ENCODE assay signal across 21 cellular contexts in genomic region chr10:72105098-72105475, GRCh38. TPM values are rescaled to one million over a fixed set of nuclear protein-coding genes. Genes with fewer than 3 reads are reported as not detected.
A peak's percentile ranks its signal among the peaks of the same experiment; 100 is the strongest.
DNase-seq lines count a peak whose midpoint lies in the region; ATAC-seq and TF ChIP-seq lines count a peak whose summit lies in the region.
"Had no signal": no experiment of that assay in that cellular context is flagged by ENCODE, and none has a peak within 500 bp of the region (broad histone marks: within the 10 kb centered on the region; RNA-seq: fewer than 3 reads in every experiment).

No MANE protein-coding gene starts in this region.

- no peaks in the 10 kb centered on the region for H3K9me3 ChIP-seq in stomach smooth muscle (ENCODE audit: control insufficient read depth in 2 of 2, low read length in 2 of 2)
- H3K9me3 ChIP-seq in gastrocnemius medialis, result no peaks in the 10 kb centered on the region
- H3K9me3 ChIP-seq: BLaER1, body of pancreas, neutrophil, transverse colon had no signal

- peak overlapping the region; percentile 11 for H3K27ac ChIP-seq in stomach smooth muscle (ENCODE audit: low read length)
- peak overlapping the region in 1 of 4 donors; percentile 43 for H3K27ac ChIP-seq in gastrocnemius medialis
- H3K27ac ChIP-seq: BLaER1, body of pancreas, neutrophil, transverse colon had no signal

- in situ Hi-C loops in gastrocnemius medialis (cut with MboI; ENCODE audit: low sequenced_read_pairs in 4 of 4), result no loop called here

- no peak for DNase-seq in activated CD4-positive, alpha-beta memory T cell treated with anti-CD3 and anti-CD28 coated beads for 36 hours
- no peak for DNase-seq in activated CD4-positive, alpha-beta memory T cell treated with anti-CD3 and anti-CD28 coated beads, Interleukin-2, amount 10 ng/mL, durations not matched to agents 7 days and 5 days
- DNase-seq in T-cell (no peak), glutamatergic neuron (no peak), gastrocnemius medialis (no peak), SK-N-DZ (ENCODE audit: low spot score) (no peak), epidermal melanocyte (ENCODE audit: insufficient read length, low spot score) (no peak)
- DNase-seq: activated CD4-positive, alpha-beta T cell treated with anti-CD3 and anti-CD28 coated beads for 1 hour; activated CD8-positive, alpha-beta memory T cell treated with anti-CD3 and anti-CD28 coated beads, Interleukin-2, amount 50 U/mL, for 4 hours; activated gamma-delta T cell treated with Interleukin-2 at 50 U/mL for 16 hours; body of pancreas; DMS53; NCI-H1105; NCI-H2107; NCI-H510A; stimulated activated CD4-positive, alpha-beta T cell treated with anti-CD3 and anti-CD28 coated beads, Interleukin-15, amount 100 ng/mL, for 24 hours; transverse colon had no signal

- H3K27me3 ChIP-seq in stomach smooth muscle (ENCODE audit: control insufficient read depth in 1 of 2, insufficient read depth in 2 of 2, low read length in 2 of 2) (no peaks in the 10 kb centered on the region), gastrocnemius medialis (no peaks in the 10 kb centered on the region)
- H3K27me3 ChIP-seq: BLaER1, body of pancreas, neutrophil, transverse colon had no signal

- H3K36me3 Mint-ChIP-seq in activated CD4-positive, alpha-beta memory T cell treated with anti-CD3 and anti-CD28 coated beads for 36 hours, result peaks cover 23% of the 10 kb centered on the region
- peaks cover 51% of the 10 kb centered on the region for H3K36me3 Mint-ChIP-seq in activated CD4-positive, alpha-beta memory T cell treated with anti-CD3 and anti-CD28 coated beads, Interleukin-2, amount 10 ng/mL, durations not matched to agents 7 days and 5 days (ENCODE audit: low read depth)
- peaks cover 20% of the 10 kb centered on the region for H3K36me3 Mint-ChIP-seq in T-cell
- H3K36me3 Mint-ChIP-seq in glutamatergic neuron (ENCODE audit: unreplicated experiment), result no peaks in the 10 kb centered on the region

- peaks cover 81% of the 10 kb centered on the region for H3K4me1 Mint-ChIP-seq in activated CD4-positive, alpha-beta memory T cell treated with anti-CD3 and anti-CD28 coated beads for 36 hours (ENCODE audit: low read depth)
- H3K4me1 Mint-ChIP-seq in activated CD4-positive, alpha-beta memory T cell treated with anti-CD3 and anti-CD28 coated beads, Interleukin-2, amount 10 ng/mL, durations not matched to agents 7 days and 5 days, result peaks cover 64% of the 10 kb centered on the region
- H3K4me1 Mint-ChIP-seq in T-cell (peaks cover 87 to 93% (median 92%) of the 10 kb centered on the region in 3 donors), glutamatergic neuron (ENCODE audit: low read depth, unreplicated experiment) (peaks cover 31% of the 10 kb centered on the region)

- CTCF ChIA-PET in activated CD4-positive, alpha-beta memory T cell treated with anti-CD3 and anti-CD28 coated beads for 36 hours (lab: Charles Lee), result interaction anchor here (1.1 kb wide), 1 partner anchor 57 kb away, joined by 3 read pairs; no protein-coding TSS in a partner anchor
- CTCF ChIA-PET in activated CD4-positive, alpha-beta memory T cell treated with anti-CD3 and anti-CD28 coated beads, Interleukin-2, amount 10 ng/mL, durations not matched to agents 7 days and 5 days (lab: Charles Lee), result interaction anchor here (2.0 kb wide), 1 partner anchor 17 kb away, joined by 7 read pairs; the partner anchor contains the start of gene SPOCK2
- CTCF ChIA-PET in T-cell (lab: Charles Lee), result no interaction called here

- TF ChIP-seq CTCF in glutamatergic neuron (IDR thresholded peaks at IDR 0.05; ENCODE audit: partially characterized antibody, unreplicated experiment) (no peak), gastrocnemius medialis (IDR thresholded peaks at IDR 0.05 in 4 of 5, conservative IDR thresholded peaks at IDR 0.05 in 1 of 5) (no peak)

- H3K27me3 Mint-ChIP-seq in activated CD4-positive, alpha-beta memory T cell treated with anti-CD3 and anti-CD28 coated beads for 36 hours, result no peaks in the 10 kb centered on the region
- no peaks in the 10 kb centered on the region for H3K27me3 Mint-ChIP-seq in activated CD4-positive, alpha-beta memory T cell treated with anti-CD3 and anti-CD28 coated beads, Interleukin-2, amount 10 ng/mL, durations not matched to agents 7 days and 5 days
- H3K27me3 Mint-ChIP-seq in T-cell (no peaks in the 10 kb centered on the region), glutamatergic neuron (ENCODE audit: unreplicated experiment) (no peaks in the 10 kb centered on the region)
- H3K27me3 Mint-ChIP-seq: dendritic cell treated with granulocyte-macrophage colony-stimulating factor and Interleukin-4, amounts not matched to agents 40 ng/mL and 50 ng/mL, for 4 days had no signal

- H3K4me1 ChIP-seq in stomach smooth muscle (ENCODE audit: control insufficient read depth, insufficient read depth, low read length) (peaks cover 2% of the 10 kb centered on the region), gastrocnemius medialis (peaks cover 13% of the 10 kb centered on the region in 2 donors)
- H3K4me1 ChIP-seq: body of pancreas had no signal

- TF ChIP-seq POLR2A in gastrocnemius medialis (IDR thresholded peaks at IDR 0.05), result no peak

- H3K9me3 Mint-ChIP-seq in activated CD4-positive, alpha-beta memory T cell treated with anti-CD3 and anti-CD28 coated beads for 36 hours, result no peaks in the 10 kb centered on the region
- no peaks in the 10 kb centered on the region for H3K9me3 Mint-ChIP-seq in activated CD4-positive, alpha-beta memory T cell treated with anti-CD3 and anti-CD28 coated beads, Interleukin-2, amount 10 ng/mL, durations not matched to agents 7 days and 5 days
- H3K9me3 Mint-ChIP-seq in T-cell (no peaks in the 10 kb centered on the region), glutamatergic neuron (ENCODE audit: unreplicated experiment) (no peaks in the 10 kb centered on the region)
- H3K9me3 Mint-ChIP-seq: dendritic cell treated with granulocyte-macrophage colony-stimulating factor and Interleukin-4, amounts not matched to agents 40 ng/mL and 50 ng/mL, for 4 days had no signal

- no peak overlapping the region for H3K4me3 Mint-ChIP-seq in activated CD4-positive, alpha-beta memory T cell treated with anti-CD3 and anti-CD28 coated beads for 36 hours
- H3K4me3 Mint-ChIP-seq in activated CD4-positive, alpha-beta memory T cell treated with anti-CD3 and anti-CD28 coated beads, Interleukin-2, amount 10 ng/mL, durations not matched to agents 7 days and 5 days, result no peak overlapping the region
- H3K4me3 Mint-ChIP-seq in T-cell, result peak overlapping the region in 1 of 3 donors; percentile 74
- no peak overlapping the region for H3K4me3 Mint-ChIP-seq in glutamatergic neuron (ENCODE audit: unreplicated experiment)
- H3K4me3 Mint-ChIP-seq: dendritic cell treated with granulocyte-macrophage colony-stimulating factor and Interleukin-4, amounts not matched to agents 40 ng/mL and 50 ng/mL, for 4 days had no signal

- H3K36me3 ChIP-seq in stomach smooth muscle (ENCODE audit: control insufficient read depth in 2 of 2, insufficient read depth in 2 of 2, low read length in 2 of 2) (peaks cover 3 to 12% of the 10 kb centered on the region in 2 donors), gastrocnemius medialis (peaks cover 0 to 23% of the 10 kb centered on the region in 2 donors)

- intact Hi-C loops in activated CD4-positive, alpha-beta memory T cell treated with anti-CD3 and anti-CD28 coated beads for 36 hours (cut with micrococcal nuclease), result loop anchor here (5.0 kb wide), 2 partner anchors 57 to 227 kb away; no protein-coding TSS in a partner anchor
- intact Hi-C loops in gastrocnemius medialis (cut with DNase I; ENCODE audit: low total_unique reads), result no loop called here

- no peak overlapping the region for H3K9ac ChIP-seq in stomach smooth muscle (ENCODE audit: low read length in 2 of 2)
- H3K9ac ChIP-seq: BLaER1 had no signal

- no peak overlapping the region for H3K4me3 ChIP-seq in stomach smooth muscle (ENCODE audit: low read length in 2 of 2)
- H3K4me3 ChIP-seq in gastrocnemius medialis, result peak overlapping the region in 1 of 4 donors; percentile 20
- H3K4me3 ChIP-seq: BLaER1, body of pancreas, transverse colon had no signal

- POLR2A ChIA-PET in activated CD4-positive, alpha-beta memory T cell treated with anti-CD3 and anti-CD28 coated beads for 36 hours (lab: Charles Lee), result no interaction called here
- POLR2A ChIA-PET in activated CD4-positive, alpha-beta memory T cell treated with anti-CD3 and anti-CD28 coated beads, Interleukin-2, amount 10 ng/mL, durations not matched to agents 7 days and 5 days (lab: Charles Lee), result interaction anchor here (4.3 kb wide), 1 partner anchor 16 kb away, joined by 68 read pairs; the partner anchor contains the start of gene SPOCK2
- POLR2A ChIA-PET in T-cell (lab: Charles Lee), result interaction anchor here in 1 of 2 donors (0.8 kb wide), 1 partner anchor 12 kb away, joined by 3 read pairs; no protein-coding TSS in a partner anchor

- peak overlapping the region; percentile 97 for H3K27ac Mint-ChIP-seq in activated CD4-positive, alpha-beta memory T cell treated with anti-CD3 and anti-CD28 coated beads for 36 hours
- no peak overlapping the region for H3K27ac Mint-ChIP-seq in activated CD4-positive, alpha-beta memory T cell treated with anti-CD3 and anti-CD28 coated beads, Interleukin-2, amount 10 ng/mL, durations not matched to agents 7 days and 5 days
- H3K27ac Mint-ChIP-seq in T-cell (peak overlapping the region; percentile 92 to 94), glutamatergic neuron (ENCODE audit: unreplicated experiment) (peak overlapping the region; percentile 68)
- H3K27ac Mint-ChIP-seq: dendritic cell treated with granulocyte-macrophage colony-stimulating factor and Interleukin-4, amounts not matched to agents 40 ng/mL and 50 ng/mL, for 4 days had no signal

- ATAC-seq in T-cell (replicated peaks in 1 of 4) (no peak), gastrocnemius medialis (no peak)
- ATAC-seq: body of pancreas had no signal

RNA-seq across cellular contexts. Expression of gene SPOCK2, which starts 16.7 kb away (rescaled TPM):
- 100 to 1,000 TPM; 216 to 218 TPM for total RNA-seq in activated CD4-positive, alpha-beta memory T cell treated with anti-CD3 and anti-CD28 coated beads for 36 hours
- total RNA-seq in activated CD4-positive, alpha-beta memory T cell treated with anti-CD3 and anti-CD28 coated beads, Interleukin-2, amount 10 ng/mL, durations not matched to agents 7 days and 5 days, result 100 to 1,000 TPM; 418 to 420 TPM
- total RNA-seq in T-cell, result 100 to 1,000 TPM; 501 to 684 (median 547) TPM
- 362 TPM for total RNA-seq in glutamatergic neuron (ENCODE audit: unreplicated experiment)
- 1 to 10 TPM; 3.4 to 6.7 (median 5.3) TPM for total RNA-seq in gastrocnemius medialis
- 0.44 and 0.53 TPM in 2 replicates for polyA plus RNA-seq in SK-N-DZ (2014; cell fraction: cytosol; rRNA removed)
- polyA plus RNA-seq in SK-N-DZ (2014; cell fraction: nucleus; rRNA removed), result 0.38 TPM in 1 of 2 replicates, not detected in the other

Comparison
In these comparisons a context has a peak if more than half of its experiments do, and no peak if none do; other contexts are left out.
1. RNA of gene SPOCK2, which starts 16.7 kb away (total RNA-seq): 501 to 684 TPM in T-cell, 418 to 420 TPM in activated CD4-positive, alpha-beta memory T cell treated with anti-CD3 and anti-CD28 coated beads, Interleukin-2, amount 10 ng/mL, durations not matched to agents 7 days and 5 days, 362 TPM in glutamatergic neuron (single experiment) and 216 to 218 TPM in activated CD4-positive, alpha-beta memory T cell treated with anti-CD3 and anti-CD28 coated beads for 36 hours; 3.4 to 6.7 TPM in gastrocnemius medialis; every median in the first group is over 10 times any median in the second.
2. CTCF ChIA-PET loops: an anchor here in activated CD4-positive, alpha-beta memory T cell treated with anti-CD3 and anti-CD28 coated beads for 36 hours (1.1 kb wide) and activated CD4-positive, alpha-beta memory T cell treated with anti-CD3 and anti-CD28 coated beads, Interleukin-2, amount 10 ng/mL, durations not matched to agents 7 days and 5 days (2.0 kb wide); none called in T-cell.